Comparison of ENCODE assay signal across 5 cellular contexts in genomic region chr20:26133794-26134193, GRCh38.
DNase-seq lines count a peak whose midpoint lies in the region; ATAC-seq, FAIRE-seq and TF ChIP-seq lines count a peak whose summit lies in the region.
"Not testable (repeated sequence)": the region's sequence is repeated elsewhere in the genome, so short reads cannot be mapped to it uniquely, and the experiment has no call there.

No MANE protein-coding gene starts in this region.

- FAIRE-seq in HepG2 (lab: Jason Lieb, UNC) = not testable (repeated sequence)

- not testable (repeated sequence) for H3K4me3 ChIP-seq in Jurkat, Clone E6-1 (ENCODE audit: low read length); HepG2 (replicated peaks in 1 of 3; ENCODE audit: insufficient read depth in 1 of 3, low read depth in 2 of 3, low read length in 3 of 3)

- not testable (repeated sequence) for H3K36me3 ChIP-seq in HepG2 (replicated peaks in 1 of 2; ENCODE audit: control insufficient read depth in 1 of 2, insufficient read depth in 2 of 2, low read length in 2 of 2)

- H3K36me3 Mint-ChIP-seq in chondrocyte (ENCODE audit: low read depth) = not testable (repeated sequence)

- H3K79me2 ChIP-seq in HepG2 (ENCODE audit: insufficient read depth, low read length) = not testable (repeated sequence)

- H3K9ac ChIP-seq in HepG2 (ENCODE audit: insufficient read depth, low read depth, low read length) = not testable (repeated sequence)

- not testable (repeated sequence) for H3K27me3 ChIP-seq in HepG2 (ENCODE audit: control insufficient read depth in 1 of 2, insufficient read depth in 2 of 2, low read length in 2 of 2)

- in situ Hi-C loops in HepG2 (cut with HindIII; ENCODE audit: extremely low pct_ligation_motif_present, low pct_unique_long_range_greater_than_20kb) = not testable (repeated sequence)

- not testable (repeated sequence) for TF ChIP-seq POLR2A in HepG2 (IDR thresholded peaks at IDR 0.05; ENCODE audit: insufficient read depth in 1 of 2, low read depth in 2 of 2, low read length in 2 of 2)

- H4K20me1 ChIP-seq in HepG2 (ENCODE audit: insufficient read depth, low read length) = not testable (repeated sequence)

- not testable (repeated sequence) for H3K27ac ChIP-seq in HepG2 (ENCODE audit: extremely low read length, insufficient read depth, low read length)

- 26% methylated on average over 12 of the region's 12 CpGs for whole genome bisulfite sequencing in HepG2 (ENCODE audit: low lambda C conversion rate)

- CTCF ChIA-PET in HepG2 (lab: Yijun Ruan, JAX; ENCODE audit: low intra/inter-chr PET ratio, low total read pairs) = not testable (repeated sequence)

- BruUV-seq in HepG2 (replicated peaks; lab: Mats Ljungman, UMichigan) = not testable (repeated sequence)

- not testable (repeated sequence) for TF ChIP-seq EP300 in HepG2 (IDR thresholded peaks at IDR 0.05; ENCODE audit: low read depth in 2 of 2, low read length in 2 of 2); HepG2 (CRISPR knock-in tag; IDR thresholded peaks at IDR 0.05; ENCODE audit: borderline replicate concordance)

- POLR2A ChIA-PET in HepG2 (lab: Yijun Ruan, JAX) = not testable (repeated sequence)

- not testable (repeated sequence) for H3K4me1 ChIP-seq in HepG2 (ENCODE audit: insufficient read depth, low read length)

- TF ChIP-seq RAD21 in HepG2 (CRISPR knock-in tag; IDR thresholded peaks at IDR 0.05) = not testable (repeated sequence)

- ATAC-seq in HepG2 = not testable (repeated sequence)

- H2AFZ ChIP-seq in HepG2 (ENCODE audit: low read length) = not testable (repeated sequence)

- H3K4me3 Mint-ChIP-seq in chondrocyte (ENCODE audit: unreplicated experiment) = not testable (repeated sequence)

- not testable (repeated sequence) for H3K4me1 Mint-ChIP-seq in chondrocyte (ENCODE audit: low read depth)

- not testable (repeated sequence) for TF ChIP-seq CTCF in chondrocyte (IDR thresholded peaks at IDR 0.05); HepG2 (CRISPR knock-in tag; IDR thresholded peaks at IDR 0.05)

- H3K9me3 Mint-ChIP-seq in chondrocyte (ENCODE audit: low read depth) = not testable (repeated sequence)

- not testable (repeated sequence) for H3K9me3 ChIP-seq in HepG2 (ENCODE audit: low read length)

- not testable (repeated sequence) for H3K4me2 ChIP-seq in HepG2 (ENCODE audit: low read depth, low read length)

- intact Hi-C loops in HepG2 (cut with micrococcal nuclease; ENCODE audit: unreplicated experiment) = not testable (repeated sequence)

- DNase-seq in Daoy (ENCODE audit: low read depth) (peak; percentile 6), RPMI7951 (ENCODE audit: low read depth) (peak; percentile 24), chondrocyte (ENCODE audit: low spot score) (peak; percentile 71)
- peak; percentile 7 for DNase-seq in Jurkat, Clone E6-1 (ENCODE audit: low read depth, low spot score)
- not testable (repeated sequence) for DNase-seq in HepG2 (ENCODE audit: low spot score)

- H3K27me3 Mint-ChIP-seq in chondrocyte (ENCODE audit: low read depth) = peaks cover 11% of the 10 kb centered on the region

- H3K27ac Mint-ChIP-seq in chondrocyte (ENCODE audit: unreplicated experiment) = not testable (repeated sequence)

TF ChIP-seq in HepG2, 621 proteins besides CTCF, POLR2A, EP300 and RAD21:
- peak; percentile 11; the same call in 1 of the 2 replicates for TF ChIP-seq CREB1 (IDR thresholded peaks at IDR 0.05)
- not testable (repeated sequence) for TF ChIP-seq CREB1 (CRISPR knock-in tag; IDR thresholded peaks at IDR 0.05)
TF ChIP-seq in HepG2: peak in this region for 1; not testable (repeated sequence) for 620.
